In genomic region chr2:225017098-225017685, GRCh38 we compare ENCODE assay signal across 27 cellular contexts. TPM values are rescaled to one million over a fixed set of nuclear protein-coding genes. Genes with fewer than 3 reads are reported as not detected.
DNase-seq lines count a peak whose midpoint lies in the region; ATAC-seq and TF ChIP-seq lines count a peak whose summit lies in the region.
"Had no signal": no experiment of that assay in that cellular context is flagged by ENCODE, and none has a peak within 500 bp of the region (broad histone marks: within the 10 kb centered on the region; RNA-seq: fewer than 3 reads in every experiment).

No MANE protein-coding gene starts in this region.

- no peaks in the 10 kb centered on the region for H3K36me3 ChIP-seq in trophoblast cell (ENCODE audit: control insufficient read depth in 1 of 2, insufficient read depth in 2 of 2, low read length in 2 of 2)
- H3K36me3 ChIP-seq: esophagus muscularis mucosa, sigmoid colon, SJCRH30, upper lobe of right lung had no signal

- no peaks in the 10 kb centered on the region for H3K27me3 ChIP-seq in trophoblast cell (ENCODE audit: insufficient read depth, low read length)
- H3K27me3 ChIP-seq: esophagus muscularis mucosa, sigmoid colon, SJCRH30, upper lobe of right lung had no signal

- no peak overlapping the region for H3K4me2 ChIP-seq in trophoblast cell (ENCODE audit: low read length)

- no CpG with 5 or more reads among the region's 2 CpGs for WGBS in trophoblast cell (ENCODE audit: extremely low coverage, insufficient coverage, insufficient read length)

- no peak overlapping the region for H3K4ac ChIP-seq in trophoblast cell (ENCODE audit: low read depth, low read length)

- H4K12ac ChIP-seq in trophoblast cell (ENCODE audit: low read depth, low read length) = no peak overlapping the region

- no peak overlapping the region for H2AFZ ChIP-seq in trophoblast cell (ENCODE audit: insufficient read depth, low read length, poor library complexity)
- H2AFZ ChIP-seq: parathyroid adenoma had no signal

- no peak overlapping the region for H3K23ac ChIP-seq in trophoblast cell (ENCODE audit: low read length)

- H2BK12ac ChIP-seq in trophoblast cell (ENCODE audit: low read length) = no peak overlapping the region

- H3K9me3 Mint-ChIP-seq in activated naive CD4-positive, alpha-beta T cell treated with anti-CD3 and anti-CD28 coated beads, Interleukin-2, amount 50 U/mL, for 24 hours = no peaks in the 10 kb centered on the region
- H3K9me3 Mint-ChIP-seq in activated naive CD4-positive, alpha-beta T cell treated with anti-CD3 and anti-CD28 coated beads, Interleukin-2, amount 50 U/mL, for 72 hours = peaks cover 0 to under 1% of the 10 kb centered on the region in 2 donors
- H3K9me3 Mint-ChIP-seq: activated B cell treated with CpG ODN at 0.5 μM for 24 hours; activated CD4-positive, alpha-beta memory T cell treated with anti-CD3 and anti-CD28 coated beads for 36 hours; activated naive CD8-positive, alpha-beta T cell treated with anti-CD3 and anti-CD28 coated beads, Interleukin-2, amount 10 ng/mL, durations not matched to agents 7 days and 5 days; brain; CD14-positive monocyte had no signal

- DNase-seq in activated naive CD4-positive, alpha-beta T cell treated with anti-CD3 and anti-CD28 coated beads, Interleukin-2, amount 50 U/mL, for 72 hours (ENCODE audit: low spot score in 2 of 2) = no peak
- no peak for DNase-seq in left lobe of liver (ENCODE audit: low spot score)
- DNase-seq in D341Med (ENCODE audit: low spot score) = no peak
- DNase-seq in MV-4-11 (lab: John Stamatoyannopoulos, UW) = no peak
- DNase-seq in activated gamma-delta T cell treated with Interleukin-2 at 50 U/mL for 16 hours = no peak
- no peak for DNase-seq in trophoblast cell
- DNase-seq: activated B cell treated with CpG ODN at 0.5 μM for 24 hours; activated CD4-positive, alpha-beta memory T cell treated with anti-CD3 and anti-CD28 coated beads for 36 hours; activated naive CD8-positive, alpha-beta T cell treated with anti-CD3 and anti-CD28 coated beads, Interleukin-2, amount 10 ng/mL, durations not matched to agents 7 days and 5 days; activated T-cell treated with anti-CD3 and anti-CD28 coated beads for 4 hours; DMS 273 treated with DMSO at 0.1 percent for 48 hours; effector memory CD4-positive, alpha-beta T cell; HCEC 1CT; KG1; NCI-H2171 treated with DMSO at 0.1 percent for 48 hours; NCI-H524 treated with DMSO at 0.1 percent for 48 hours; sigmoid colon; SJCRH30; stimulated activated CD4-positive, alpha-beta T cell treated with anti-CD3 and anti-CD28 coated beads, Interleukin-15, amount 100 ng/mL, for 24 hours; upper lobe of right lung had no signal

- H3K36me3 Mint-ChIP-seq in activated naive CD4-positive, alpha-beta T cell treated with anti-CD3 and anti-CD28 coated beads, Interleukin-2, amount 50 U/mL, for 24 hours = peaks cover 8% of the 10 kb centered on the region
- peaks cover 0 to 7% of the 10 kb centered on the region in 2 donors for H3K36me3 Mint-ChIP-seq in activated naive CD4-positive, alpha-beta T cell treated with anti-CD3 and anti-CD28 coated beads, Interleukin-2, amount 50 U/mL, for 72 hours
- H3K36me3 Mint-ChIP-seq: brain had no signal

- H3K27ac ChIP-seq in VCaP (peak overlapping the region; percentile 79), trophoblast cell (ENCODE audit: low read depth, low read length) (no peak overlapping the region)
- H3K27ac ChIP-seq: esophagus muscularis mucosa, parathyroid adenoma, sigmoid colon, SJCRH30, upper lobe of right lung had no signal

- peaks cover 86% of the 10 kb centered on the region for H3K4me1 Mint-ChIP-seq in activated naive CD4-positive, alpha-beta T cell treated with anti-CD3 and anti-CD28 coated beads, Interleukin-2, amount 50 U/mL, for 24 hours

- H4K91ac ChIP-seq in trophoblast cell (ENCODE audit: low read depth, low read length) = no peak overlapping the region

- no peaks in the 10 kb centered on the region for H3K27me3 Mint-ChIP-seq in activated naive CD4-positive, alpha-beta T cell treated with anti-CD3 and anti-CD28 coated beads, Interleukin-2, amount 50 U/mL, for 24 hours
- H3K27me3 Mint-ChIP-seq: activated B cell treated with CpG ODN at 0.5 μM for 24 hours; activated CD4-positive, alpha-beta memory T cell treated with anti-CD3 and anti-CD28 coated beads for 36 hours; activated naive CD8-positive, alpha-beta T cell treated with anti-CD3 and anti-CD28 coated beads, Interleukin-2, amount 10 ng/mL, durations not matched to agents 7 days and 5 days had no signal

- no peak overlapping the region for H3K18ac ChIP-seq in trophoblast cell (ENCODE audit: low read length)

- peak overlapping the region; percentile 36 for H3K27ac Mint-ChIP-seq in activated naive CD4-positive, alpha-beta T cell treated with anti-CD3 and anti-CD28 coated beads, Interleukin-2, amount 50 U/mL, for 24 hours
- no peak overlapping the region for H3K27ac Mint-ChIP-seq in activated naive CD4-positive, alpha-beta T cell treated with anti-CD3 and anti-CD28 coated beads, Interleukin-2, amount 50 U/mL, for 72 hours
- H3K27ac Mint-ChIP-seq: activated B cell treated with CpG ODN at 0.5 μM for 24 hours; activated naive CD8-positive, alpha-beta T cell treated with anti-CD3 and anti-CD28 coated beads, Interleukin-2, amount 10 ng/mL, durations not matched to agents 7 days and 5 days; brain had no signal

- H2BK5ac ChIP-seq in trophoblast cell (ENCODE audit: low read depth, low read length, poor library complexity) = no peak overlapping the region

- no peak overlapping the region for H3K4me3 Mint-ChIP-seq in activated naive CD4-positive, alpha-beta T cell treated with anti-CD3 and anti-CD28 coated beads, Interleukin-2, amount 50 U/mL, for 24 hours
- H3K4me3 Mint-ChIP-seq: activated B cell treated with CpG ODN at 0.5 μM for 24 hours; activated CD4-positive, alpha-beta memory T cell treated with anti-CD3 and anti-CD28 coated beads for 36 hours; activated naive CD8-positive, alpha-beta T cell treated with anti-CD3 and anti-CD28 coated beads, Interleukin-2, amount 10 ng/mL, durations not matched to agents 7 days and 5 days; brain; CD14-positive monocyte had no signal

- no peak overlapping the region for H2BK120ac ChIP-seq in trophoblast cell (ENCODE audit: insufficient read depth, low read length, poor library complexity)

- H3K14ac ChIP-seq in trophoblast cell (ENCODE audit: low read length) = no peak overlapping the region

- H4K8ac ChIP-seq in trophoblast cell (ENCODE audit: low read depth, low read length) = no peak overlapping the region

- H2AK5ac ChIP-seq in trophoblast cell (ENCODE audit: low read length) = no peak overlapping the region

- TF ChIP-seq CTCF in VCaP (conservative IDR thresholded peaks at IDR 0.05) = 0 out of 2 replicates have a peak, but pooled peaks have one; percentile 10

- H3K4me1 ChIP-seq in trophoblast cell (ENCODE audit: control insufficient read depth in 1 of 2, insufficient read depth in 2 of 2, low read length in 2 of 2) = no peaks in the 10 kb centered on the region
- H3K4me1 ChIP-seq: esophagus muscularis mucosa, parathyroid adenoma, sigmoid colon, SJCRH30, upper lobe of right lung had no signal

- no peaks in the 10 kb centered on the region for H3K9me3 ChIP-seq in trophoblast cell (ENCODE audit: insufficient read depth, low read depth, low read length)
- H3K9me3 ChIP-seq: esophagus muscularis mucosa, sigmoid colon, SJCRH30, upper lobe of right lung had no signal

- H3K4me3 ChIP-seq in trophoblast cell (ENCODE audit: low read depth, low read length) = no peak overlapping the region
- H3K4me3 ChIP-seq: esophagus muscularis mucosa, sigmoid colon, SJCRH30, upper lobe of right lung had no signal

- no peak for ATAC-seq in activated naive CD4-positive, alpha-beta T cell treated with anti-CD3 and anti-CD28 coated beads, Interleukin-2, amount 50 U/mL, for 72 hours
- ATAC-seq in left lobe of liver = peak; percentile 67
- ATAC-seq: upper lobe of right lung had no signal

- H3K79me1 ChIP-seq in trophoblast cell (ENCODE audit: low read length) = no peaks in the 10 kb centered on the region

- H3K79me2 ChIP-seq in trophoblast cell (ENCODE audit: control insufficient read depth, insufficient read depth, low read length, poor library complexity) = no peaks in the 10 kb centered on the region
- H3K79me2 ChIP-seq: parathyroid adenoma had no signal

- no peak overlapping the region for H3K9ac ChIP-seq in trophoblast cell (ENCODE audit: low read length)
- H3K9ac ChIP-seq: parathyroid adenoma had no signal

RNA-seq across cellular contexts. Expression of gene DOCK10, which starts 25.1 kb away (rescaled TPM):
- total RNA-seq in activated naive CD4-positive, alpha-beta T cell treated with anti-CD3 and anti-CD28 coated beads, Interleukin-2, amount 50 U/mL, for 72 hours = 100 to 1,000 TPM; 173 to 197 TPM
- total RNA-seq in left lobe of liver = 6.0 TPM
- 0.04 and 0.08 TPM in 2 replicates for polyA plus RNA-seq in trophoblast cell (2013)
- total RNA-seq: HT-29 had no signal

Comparison
In these comparisons a context has a peak if more than half of its experiments do, and no peak if none do; other contexts are left out.
1. RNA of gene DOCK10, which starts 25.1 kb away (total RNA-seq): 173 to 197 TPM in activated naive CD4-positive, alpha-beta T cell treated with anti-CD3 and anti-CD28 coated beads, Interleukin-2, amount 50 U/mL, for 72 hours; 6.0 TPM in left lobe of liver (single experiment); every median in the first group is over 10 times any median in the second.